8 cellular contexts compared by ENCODE assay signal in the genomic region with DNA sequence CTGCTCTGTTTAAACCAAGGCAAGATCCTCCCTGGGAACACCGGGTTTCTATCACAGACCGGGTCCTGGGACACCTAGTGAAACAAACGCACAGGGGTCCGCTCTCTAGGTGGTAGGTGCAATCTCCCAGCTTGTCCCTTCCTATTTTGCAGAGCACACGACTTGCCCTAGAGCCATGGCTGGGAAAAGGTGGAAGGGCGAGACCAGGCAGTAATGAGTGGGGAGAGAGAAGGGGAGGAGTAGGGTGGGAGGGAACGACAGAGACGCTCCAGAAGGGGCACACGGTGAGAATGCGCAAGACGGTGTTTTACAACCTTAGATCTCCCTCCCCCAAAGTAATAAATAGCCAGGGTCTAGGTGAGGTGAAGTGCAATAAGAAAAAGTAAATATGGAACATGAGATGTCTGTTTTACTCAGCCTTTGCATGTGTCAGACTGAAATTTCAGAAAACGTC. TPM values are rescaled to one million over a fixed set of nuclear protein-coding genes. Genes with fewer than 3 reads are reported as not detected.
DNase-seq lines count a peak whose midpoint lies in the region; ATAC-seq and TF ChIP-seq lines count a peak whose summit lies in the region.

No MANE protein-coding gene starts in this region.

- H3K9me2 ChIP-seq in PC-9 (ENCODE audit: insufficient read depth) = no peaks in the 10 kb centered on the region

- peaks cover 3% of the 10 kb centered on the region for H3K36me3 Mint-ChIP-seq in CD4-positive, alpha-beta T cell (ENCODE audit: low read depth)
- H3K36me3 Mint-ChIP-seq in neural progenitor cell = peaks cover 5% of the 10 kb centered on the region

- 11 to 15% methylated on average over 12 of the region's 12 CpGs for WGBS in esophagus, 2 donors

- H3K27ac Mint-ChIP-seq in CD4-positive, alpha-beta T cell = no peak overlapping the region
- H3K27ac Mint-ChIP-seq in neural progenitor cell = no peak overlapping the region

- H3F3A ChIP-seq in PC-9 (ENCODE audit: insufficient read depth, low read depth) = peaks cover 71% of the 10 kb centered on the region
- H3F3A ChIP-seq in neural progenitor cell (ENCODE audit: low read depth) = no peaks in the 10 kb centered on the region

- H2AFZ ChIP-seq in PC-9 (peak overlapping the region; percentile 24; the same call in 1 of the 2 replicates), neural progenitor cell (replicated peaks) (peak overlapping the region; percentile 77)

- TSS peak; percentile 50 for BruUV-seq in PC-9 (replicated peaks; lab: Mats Ljungman, UMichigan)

- H3K4me3 ChIP-seq in PC-9 (peak overlapping the region; percentile 84), esophagus (ENCODE audit: low read depth in 1 of 2, low read length in 2 of 2) (peak overlapping the region; percentile 67 to 71), neural progenitor cell (peak overlapping the region; percentile 73)

- peaks cover 20% of the 10 kb centered on the region for H3K36me3 ChIP-seq in PC-9 (ENCODE audit: low read depth)
- no peaks in the 10 kb centered on the region for H3K36me3 ChIP-seq in esophagus (ENCODE audit: control insufficient read depth in 2 of 2, insufficient read depth in 2 of 2, low read length in 1 of 2)
- no peaks in the 10 kb centered on the region for H3K36me3 ChIP-seq in neural progenitor cell

- intact Hi-C loops in CD4-positive, alpha-beta T cell (cut with DNase I, micrococcal nuclease) = no loop called here
- intact Hi-C loops in PC-9 (cut with micrococcal nuclease; ENCODE audit: unreplicated experiment) = loop anchor here (1.0 to 5.0 kb wide), 5 partner anchors 9 to 199 kb away; partner anchors contain the start of gene ARHGAP29

- H3K9ac ChIP-seq in neural progenitor cell = no peak overlapping the region

- POLR2A ChIA-PET in CD4-positive, alpha-beta T cell (lab: Charles Lee) = no interaction called here
- POLR2A ChIA-PET in PC-9 (lab: Charles Lee; ENCODE audit: unreplicated experiment) = interaction anchor here (0.6 to 1.5 kb wide), 3 partner anchors 12 to 389 kb away, joined by 6 to 10 read pairs (median 7); no protein-coding TSS in a partner anchor

- no peak for ATAC-seq in CD4-positive, alpha-beta T cell (ENCODE audit: poor library complexity)
- ATAC-seq in GM19328 (IDR thresholded peaks at IDR 0.05; ENCODE audit: unreplicated experiment) = no peak

- peaks cover 87% of the 10 kb centered on the region for H3K27me3 Mint-ChIP-seq in CD4-positive, alpha-beta T cell
- H3K27me3 Mint-ChIP-seq in neural progenitor cell (ENCODE audit: insufficient read depth, low read depth) = peaks cover 37% of the 10 kb centered on the region

- peak overlapping the region; percentile 80 for H3K4me3 Mint-ChIP-seq in CD4-positive, alpha-beta T cell
- H3K4me3 Mint-ChIP-seq in neural progenitor cell = peak overlapping the region; percentile 89

- H3K27ac ChIP-seq in CD4-positive, alpha-beta T cell (ENCODE audit: low read depth, low read length) = no peak overlapping the region
- H3K27ac ChIP-seq in PC-9 (peak overlapping the region; percentile 91), esophagus (ENCODE audit: low read depth in 2 of 2, low read length in 1 of 2) (peak overlapping the region; percentile 63 to 65), neural progenitor cell (no peak overlapping the region)

- H3K9me3 ChIP-seq in CD4-positive, alpha-beta T cell (ENCODE audit: control insufficient read depth, low read length) = peaks cover 17% of the 10 kb centered on the region
- H3K9me3 ChIP-seq in PC-9 (ENCODE audit: insufficient read depth, low read depth) (no peaks in the 10 kb centered on the region), esophagus (ENCODE audit: control insufficient read depth in 2 of 2, insufficient read depth in 1 of 2, low read depth in 1 of 2, low read length in 1 of 2) (no peaks in the 10 kb centered on the region), neural progenitor cell (ENCODE audit: low read depth) (peaks cover 7% of the 10 kb centered on the region)

- H4K20me1 ChIP-seq in PC-9 (ENCODE audit: insufficient read depth) = 0 out of 2 replicates have a peak, but pooled peaks cover 4% of the 10 kb centered on the region
- H4K20me1 ChIP-seq in neural progenitor cell (ENCODE audit: low read depth) = no peaks in the 10 kb centered on the region

- H3K4me2 ChIP-seq in PC-9 = peak overlapping the region; percentile 85
- peak overlapping the region; percentile 84 for H3K4me2 ChIP-seq in neural progenitor cell

- H3K9me3 Mint-ChIP-seq in CD4-positive, alpha-beta T cell = peaks cover 14% of the 10 kb centered on the region
- peaks cover 13% of the 10 kb centered on the region for H3K9me3 Mint-ChIP-seq in neural progenitor cell

- DNase-seq in CD4-positive, alpha-beta T cell = no peak
- DNase-seq in PC-9 (peak in 1 of 2 experiments; percentile 67), neural progenitor cell (ENCODE audit: low spot score) (peak; percentile 27), DMS114 treated with DMSO at 0.1 percent for 48 hours (lab: John Stamatoyannopoulos, UW; ENCODE audit: unreplicated experiment) (no peak)
- DNase-seq in stimulated activated CD4-positive, alpha-beta T cell treated with anti-CD3 and anti-CD28 coated beads, Interleukin-12 subunit alpha, Interleukin-12 subunit beta, amount 100 ng/mL, for 4 hours = no peak
- DNase-seq in stimulated activated naive CD4-positive, alpha-beta T cell (lab: John Stamatoyannopoulos, UW) = no peak

- H3K27me3 ChIP-seq in CD4-positive, alpha-beta T cell (ENCODE audit: control insufficient read depth, insufficient read depth, low read length) = peaks cover 67% of the 10 kb centered on the region
- H3K27me3 ChIP-seq in PC-9 (ENCODE audit: insufficient read depth, low read depth) (no peaks in the 10 kb centered on the region), esophagus (ENCODE audit: control insufficient read depth in 1 of 2, insufficient read depth in 2 of 2, low read length in 2 of 2) (peaks cover 0 to 3% of the 10 kb centered on the region in 2 donors), neural progenitor cell (peaks cover 93% of the 10 kb centered on the region)

- CTCF ChIA-PET in CD4-positive, alpha-beta T cell (lab: Charles Lee) = no interaction called here
- CTCF ChIA-PET in PC-9 (lab: Charles Lee) = interaction anchor here (0.9 kb wide), 1 partner anchor 85 kb away, joined by 3 read pairs; no protein-coding TSS in a partner anchor

- TF ChIP-seq CTCF in CD4-positive, alpha-beta T cell (IDR thresholded peaks at IDR 0.05) = no peak
- TF ChIP-seq CTCF in PC-9 (conservative IDR thresholded peaks at IDR 0.05) (no peak), neural progenitor cell (IDR thresholded peaks at IDR 0.05) (no peak)

- H3K79me2 ChIP-seq in PC-9 (ENCODE audit: low read depth) (peaks cover 88% of the 10 kb centered on the region), neural progenitor cell (ENCODE audit: low read depth) (no peaks in the 10 kb centered on the region)

- H3K4me1 ChIP-seq in PC-9 (replicated peaks; ENCODE audit: insufficient read depth) (peaks cover 70% of the 10 kb centered on the region), esophagus (ENCODE audit: control insufficient read depth in 2 of 2, insufficient read depth in 2 of 2, low read length in 1 of 2) (no peaks in the 10 kb centered on the region), neural progenitor cell (peaks cover 4% of the 10 kb centered on the region)

- H3K4me1 Mint-ChIP-seq in CD4-positive, alpha-beta T cell (ENCODE audit: low read depth) = peaks cover 11% of the 10 kb centered on the region
- H3K4me1 Mint-ChIP-seq in neural progenitor cell = peaks cover 11% of the 10 kb centered on the region

RNA-seq across cellular contexts. Expression of gene ARHGAP29, which starts 9.3 kb away (rescaled TPM):
- total RNA-seq in CD4-positive, alpha-beta T cell = not detected
- 123 and 137 TPM in 2 replicates for total RNA-seq in PC-9 (2021)
- 1 to 10 TPM; 2.7 to 2.8 TPM for polyA plus RNA-seq in esophagus
- total RNA-seq in neural progenitor cell (ENCODE audit: low replicate concordance) = 11.4 and 14.8 TPM in 2 replicates

Comparison
In these comparisons a context has a peak if more than half of its experiments do, and no peak if none do; other contexts are left out.
1. H3K27ac ChIP-seq: peak in PC-9 (single experiment) and esophagus (2 of 2); none in CD4-positive, alpha-beta T cell (single experiment) and neural progenitor cell (single experiment).
2. RNA of gene ARHGAP29, which starts 9.3 kb away (total RNA-seq): 123 to 137 TPM in PC-9 and 11.4 to 14.8 TPM in neural progenitor cell; not detected in CD4-positive, alpha-beta T cell; every median in the first group is over 10 times any median in the second.
3. Peak in every context shown above with its lines, with median percentiles within 50 percentile points of each other: H3K4me3 ChIP-seq.